In the genomic region with DNA sequence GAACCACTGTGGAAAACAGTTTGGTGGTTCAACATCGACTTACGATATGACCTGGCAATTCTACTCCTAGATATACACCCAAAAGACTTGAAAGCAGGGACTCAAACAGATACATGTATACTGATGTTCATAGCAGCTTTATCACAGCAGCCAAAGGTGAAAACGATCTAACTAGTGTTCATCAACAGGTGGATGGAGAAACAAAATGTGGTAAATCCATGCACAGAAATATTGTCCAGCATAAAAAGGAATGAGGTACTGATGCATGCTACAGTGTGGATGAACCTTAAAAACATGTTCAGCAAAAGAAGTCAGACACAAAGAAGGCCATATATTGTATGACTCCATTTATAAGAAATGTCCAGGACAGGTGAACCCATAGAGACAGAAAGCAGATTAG, we compare ENCODE assay signal across 3 cellular contexts. TPM values are rescaled to one million over a fixed set of nuclear protein-coding genes. Genes with fewer than 3 reads are reported as not detected.
"Had no signal": no experiment of that assay in that cellular context is flagged by ENCODE, and none has a peak within 500 bp of the region (broad histone marks: within the 10 kb centered on the region; RNA-seq: fewer than 3 reads in every experiment).

No MANE protein-coding gene starts in this region.

- H3K4me3 ChIP-seq: GM12878 had no signal

- ATAC-seq: GM12878 had no signal

- DNase-seq: GDM1, GF-D8 had no signal

RNA-seq across cellular contexts. Expression of a gene that starts 36.3 kb away (rescaled TPM):
- total RNA-seq: GM12878 had no signal
